In genomic region chr19:2274937-2275535, GRCh38 we compare ENCODE assay signal across 7 cellular contexts. TPM values are rescaled to one million over a fixed set of nuclear protein-coding genes. Genes with fewer than 3 reads are reported as not detected.
A peak's percentile ranks its signal among the peaks of the same experiment; 100 is the strongest.
DNase-seq lines count a peak whose midpoint lies in the region; ATAC-seq and TF ChIP-seq lines count a peak whose summit lies in the region.

No MANE protein-coding gene starts in this region.

- no peak for ATAC-seq in DND-41 (ENCODE audit: insufficient read depth, low read depth)
- no peak for ATAC-seq in stimulated activated naive CD8-positive, alpha-beta T cell treated with anti-CD3 and anti-CD28 coated beads, Interleukin-15, amount 100 ng/mL, for 72 hours

- no peaks in the 10 kb centered on the region for H3K27me3 ChIP-seq in DND-41 (ENCODE audit: insufficient read depth, low read length, poor library complexity)
- H3K27me3 ChIP-seq in SJSA1 (replicated peaks), result no peaks in the 10 kb centered on the region

- H3K79me2 ChIP-seq in DND-41 (ENCODE audit: insufficient read depth, low read length), result peaks cover 57% of the 10 kb centered on the region

- H3K27ac ChIP-seq in DND-41 (ENCODE audit: low read length) (no peak overlapping the region), SJSA1 (no peak overlapping the region)

- H3K9ac ChIP-seq in DND-41 (ENCODE audit: low read depth, low read length), result no peak overlapping the region

- H3K9me3 ChIP-seq in DND-41 (ENCODE audit: insufficient read depth, low read length, severe bottlenecking), result no peaks in the 10 kb centered on the region
- no peaks in the 10 kb centered on the region for H3K9me3 ChIP-seq in SJSA1 (replicated peaks)

- H2AFZ ChIP-seq in DND-41 (ENCODE audit: low read depth, low read length), result no peak overlapping the region

- DNase-seq in DND-41 (peak; percentile 49), HT-29 (ENCODE audit: low spot score) (peak; percentile 78), SJSA1 (ENCODE audit: low read depth in 1 of 2, low spot score in 2 of 2) (peak; percentile 44 to 78), cerebellar cortex (ENCODE audit: low spot score) (peak; percentile 83), kidney tubule cell (ENCODE audit: low spot score) (peak; percentile 65), epidermal melanocyte (ENCODE audit: insufficient read length, low spot score) (no peak)
- peak; percentile 15 to 49 for DNase-seq in stimulated activated naive CD8-positive, alpha-beta T cell treated with anti-CD3 and anti-CD28 coated beads, Interleukin-15, amount 100 ng/mL, for 72 hours

- peak; percentile 61 for TF ChIP-seq CTCF in DND-41 (IDR thresholded peaks at IDR 0.05; ENCODE audit: borderline replicate concordance, extremely low read depth, low read length, poor library complexity, severe bottlenecking)

- H3K36me3 ChIP-seq in DND-41 (ENCODE audit: insufficient read depth, low read length), result peaks cover 52% of the 10 kb centered on the region
- peaks cover 73% of the 10 kb centered on the region for H3K36me3 ChIP-seq in SJSA1

- H4K20me1 ChIP-seq in DND-41 (ENCODE audit: insufficient read depth, low read length), result peaks cover 61% of the 10 kb centered on the region

- peaks cover 46% of the 10 kb centered on the region for H3K4me1 Mint-ChIP-seq in stimulated activated naive CD8-positive, alpha-beta T cell treated with anti-CD3 and anti-CD28 coated beads, Interleukin-15, amount 100 ng/mL, for 72 hours

- H3K4me1 ChIP-seq in DND-41 (ENCODE audit: insufficient read depth, low read length) (peaks cover 36% of the 10 kb centered on the region), SJSA1 (replicated peaks) (peaks cover 23% of the 10 kb centered on the region)

- peak overlapping the region in 1 of 2 donors; percentile 50 for H3K4me3 Mint-ChIP-seq in stimulated activated naive CD8-positive, alpha-beta T cell treated with anti-CD3 and anti-CD28 coated beads, Interleukin-15, amount 100 ng/mL, for 72 hours

- H3K27me3 Mint-ChIP-seq in stimulated activated naive CD8-positive, alpha-beta T cell treated with anti-CD3 and anti-CD28 coated beads, Interleukin-15, amount 100 ng/mL, for 72 hours, result no peaks in the 10 kb centered on the region

- no peak overlapping the region for H3K4me3 ChIP-seq in DND-41 (ENCODE audit: low read depth in 1 of 2, low read length in 2 of 2)
- H3K4me3 ChIP-seq in SJSA1, result no peak overlapping the region

- peak overlapping the region in 1 of 2 donors; percentile 99 for H3K27ac Mint-ChIP-seq in stimulated activated naive CD8-positive, alpha-beta T cell treated with anti-CD3 and anti-CD28 coated beads, Interleukin-15, amount 100 ng/mL, for 72 hours

- no peak overlapping the region for H3K4me2 ChIP-seq in DND-41 (ENCODE audit: insufficient read depth, low read length)

- no peaks in the 10 kb centered on the region for H3K9me3 Mint-ChIP-seq in stimulated activated naive CD8-positive, alpha-beta T cell treated with anti-CD3 and anti-CD28 coated beads, Interleukin-15, amount 100 ng/mL, for 72 hours

RNA-seq across cellular contexts. Expression of gene PEAK3, which starts 6.9 kb away (rescaled TPM):
- total RNA-seq in HT-29 (2014; rRNA removed; shearing (Covaris generic)), result not detected in 2 replicates
- total RNA-seq in SJSA1 (2014; rRNA removed; shearing (Covaris generic)), result not detected in 2 replicates

RNA-seq across cellular contexts. Expression of gene JSRP1, which starts 18.8 kb away (rescaled TPM):
- total RNA-seq in HT-29 (2014; rRNA removed; shearing (Covaris generic)), result 0.34 and 0.38 TPM in 2 replicates
- total RNA-seq in SJSA1 (2014; rRNA removed; shearing (Covaris generic)), result not detected in 2 replicates

RNA-seq across cellular contexts. Expression of gene AMH, which starts 25.9 kb away (rescaled TPM):
- total RNA-seq in HT-29 (2014; rRNA removed; shearing (Covaris generic)), result 17.3 and 19.9 TPM in 2 replicates
- total RNA-seq in SJSA1 (2014; rRNA removed; shearing (Covaris generic)), result 0.58 TPM in 1 of 2 replicates, not detected in the other

RNA-seq across cellular contexts. Expression of gene LINGO3, which starts 32.9 kb away (rescaled TPM):
- total RNA-seq in HT-29 (2014; rRNA removed; shearing (Covaris generic)), result 0.20 TPM in 1 of 2 replicates, not detected in the other
- total RNA-seq in SJSA1 (2014; rRNA removed; shearing (Covaris generic)), result not detected in 2 replicates

RNA-seq across cellular contexts. Expression of gene SF3A2, which starts 38.4 kb away (rescaled TPM):
- 80.5 and 102 TPM in 2 replicates for total RNA-seq in HT-29 (2014; rRNA removed; shearing (Covaris generic))
- 13.8 and 44.9 TPM in 2 replicates for total RNA-seq in SJSA1 (2014; rRNA removed; shearing (Covaris generic))

Comparison
In these comparisons a context has a peak if more than half of its experiments do, and no peak if none do; other contexts are left out.
1. RNA of gene AMH, which starts 25.9 kb away (total RNA-seq): 17.3 to 19.9 TPM in HT-29; 0.58 TPM in SJSA1; every median in the first group is over 10 times any median in the second.